Comparison of ENCODE assay signal across 10 cellular contexts in genomic region chr2:84846041-84846663, GRCh38. TPM values are rescaled to one million over a fixed set of nuclear protein-coding genes. Genes with fewer than 3 reads are reported as not detected.
DNase-seq lines count a peak whose midpoint lies in the region; ATAC-seq and TF ChIP-seq lines count a peak whose summit lies in the region.
"Had no signal": no experiment of that assay in that cellular context is flagged by ENCODE, and none has a peak within 500 bp of the region (broad histone marks: within the 10 kb centered on the region; RNA-seq: fewer than 3 reads in every experiment).

No MANE protein-coding gene starts in this region.

- H3K9me3 ChIP-seq in AG04450 (ENCODE audit: control insufficient read depth, insufficient read depth, low read length), result no peaks in the 10 kb centered on the region
- H3K9me3 ChIP-seq: body of pancreas had no signal

- CTCF ChIA-PET in AG04450 (lab: Charles Lee), result interaction anchor here (1.5 kb wide), 1 partner anchor 12 kb away, joined by 5 read pairs; no protein-coding TSS in a partner anchor

- no peaks in the 10 kb centered on the region for H3K9me3 Mint-ChIP-seq in activated T-helper 17 cell treated with anti-CD3 and anti-CD28 coated beads, Interleukin-2, amount 50 U/mL, for 72 hours
- no peaks in the 10 kb centered on the region for H3K9me3 Mint-ChIP-seq in immature natural killer cell

- H3K27ac Mint-ChIP-seq in activated T-helper 17 cell treated with anti-CD3 and anti-CD28 coated beads, Interleukin-2, amount 50 U/mL, for 72 hours, result peak overlapping the region; percentile 85
- H3K27ac Mint-ChIP-seq in immature natural killer cell, result peak overlapping the region; percentile 82 to 97 (median 94)

- ATAC-seq in HG02885 (IDR thresholded peaks at IDR 0.05; ENCODE audit: poor library complexity, unreplicated experiment), result peak; percentile 55
- peak; percentile 59 for ATAC-seq in activated T-helper 17 cell treated with anti-CD3 and anti-CD28 coated beads, Interleukin-2, amount 50 U/mL, for 72 hours (replicated peaks)
- no peak for ATAC-seq in GM19452 (IDR thresholded peaks at IDR 0.05; ENCODE audit: unreplicated experiment)
- ATAC-seq in HG03108 (IDR thresholded peaks at IDR 0.05; ENCODE audit: unreplicated experiment), result no peak
- ATAC-seq in GM18868 (IDR thresholded peaks at IDR 0.05; ENCODE audit: unreplicated experiment), result no peak
- ATAC-seq: body of pancreas, PC-3 had no signal

- peak overlapping the region; percentile 50 for H3K27ac ChIP-seq in AG04450 (ENCODE audit: low read depth, low read length)

- DNase-seq in AG04450 (ENCODE audit: low read depth, low spot score), result no peak
- peak; percentile 55 to 67 (median 61) for DNase-seq in immature natural killer cell
- DNase-seq in SIG-M5 (lab: John Stamatoyannopoulos, UW), result no peak
- DNase-seq: PC-3 had no signal

- no peak overlapping the region for H3K4me3 ChIP-seq in AG04450 (ENCODE audit: low read depth, low read length)
- H3K4me3 ChIP-seq: body of pancreas had no signal

- no peaks in the 10 kb centered on the region for H3K36me3 Mint-ChIP-seq in activated T-helper 17 cell treated with anti-CD3 and anti-CD28 coated beads, Interleukin-2, amount 50 U/mL, for 72 hours (ENCODE audit: low read depth)
- peaks cover 0 to 3% (median 0%) of the 10 kb centered on the region in 3 donors for H3K36me3 Mint-ChIP-seq in immature natural killer cell

- H3K4me1 Mint-ChIP-seq in activated T-helper 17 cell treated with anti-CD3 and anti-CD28 coated beads, Interleukin-2, amount 50 U/mL, for 72 hours, result peaks cover 77% of the 10 kb centered on the region
- peaks cover 74 to 88% of the 10 kb centered on the region in 2 donors for H3K4me1 Mint-ChIP-seq in immature natural killer cell

- TF ChIP-seq CTCF in AG04450 (IDR thresholded peaks at IDR 0.05; ENCODE audit: low read depth, low read length), result no peak

- POLR2A ChIA-PET in AG04450 (lab: Yijun Ruan, JAX), result interaction anchor here (1.3 kb wide), 1 partner anchor 39 kb away, joined by 4 read pairs; no protein-coding TSS in a partner anchor

- H3K27me3 Mint-ChIP-seq in activated T-helper 17 cell treated with anti-CD3 and anti-CD28 coated beads, Interleukin-2, amount 50 U/mL, for 72 hours, result no peaks in the 10 kb centered on the region
- H3K27me3 Mint-ChIP-seq in immature natural killer cell (ENCODE audit: low read depth in 3 of 3), result peaks cover 0 to 3% (median 1%) of the 10 kb centered on the region in 3 donors

- no peaks in the 10 kb centered on the region for H3K27me3 ChIP-seq in AG04450 (ENCODE audit: control insufficient read depth, insufficient read depth, low read length)
- H3K27me3 ChIP-seq: body of pancreas had no signal

- peak overlapping the region; percentile 79 for H3K4me3 Mint-ChIP-seq in activated T-helper 17 cell treated with anti-CD3 and anti-CD28 coated beads, Interleukin-2, amount 50 U/mL, for 72 hours
- H3K4me3 Mint-ChIP-seq in immature natural killer cell, result peak overlapping the region; percentile 49 to 85 (median 74)

RNA-seq across cellular contexts. Expression of gene TRABD2A, which starts 34.7 kb away (rescaled TPM):
- polyA plus RNA-seq in AG04450 (2011; rRNA removed) (30.2 and 32.8 TPM in 2 replicates), immature natural killer cell (1 to 10 TPM in 1 of 3 donors, under 1 TPM in 1, not detected in 1; 0.66 to 3.0 TPM)
- 49.4 and 51.4 TPM in 2 replicates for polyA minus RNA-seq in AG04450 (2011; rRNA and poly(A)+ RNA removed)
- 10 to 100 TPM; 28.6 to 32.3 TPM for total RNA-seq in activated T-helper 17 cell treated with anti-CD3 and anti-CD28 coated beads, Interleukin-2, amount 50 U/mL, for 72 hours

RNA-seq across cellular contexts. Expression of gene TMSB10, which starts 59.3 kb away (rescaled TPM):
- polyA plus RNA-seq in AG04450 (2011; rRNA removed), result 4,621 and 5,651 TPM in 2 replicates
- polyA minus RNA-seq in AG04450 (2011; rRNA and poly(A)+ RNA removed), result 1,051 and 1,085 TPM in 2 replicates
- total RNA-seq in activated T-helper 17 cell treated with anti-CD3 and anti-CD28 coated beads, Interleukin-2, amount 50 U/mL, for 72 hours, result 1,000 to 10,000 TPM; 2,616 to 3,068 TPM
- polyA plus RNA-seq in immature natural killer cell, result 1,000 to 10,000 TPM; 4,386 to 7,531 (median 5,397) TPM

Comparison
In these comparisons a context has a peak if more than half of its experiments do, and no peak if none do; other contexts are left out.
1. DNase-seq: peak in immature natural killer cell (3 of 3); none in AG04450 (single experiment) and SIG-M5 (single experiment).
2. ATAC-seq: peak in HG02885 (single experiment) and activated T-helper 17 cell treated with anti-CD3 and anti-CD28 coated beads, Interleukin-2, amount 50 U/mL, for 72 hours (single experiment); none in GM19452 (single experiment), HG03108 (single experiment) and GM18868 (single experiment).